In the genomic region with DNA sequence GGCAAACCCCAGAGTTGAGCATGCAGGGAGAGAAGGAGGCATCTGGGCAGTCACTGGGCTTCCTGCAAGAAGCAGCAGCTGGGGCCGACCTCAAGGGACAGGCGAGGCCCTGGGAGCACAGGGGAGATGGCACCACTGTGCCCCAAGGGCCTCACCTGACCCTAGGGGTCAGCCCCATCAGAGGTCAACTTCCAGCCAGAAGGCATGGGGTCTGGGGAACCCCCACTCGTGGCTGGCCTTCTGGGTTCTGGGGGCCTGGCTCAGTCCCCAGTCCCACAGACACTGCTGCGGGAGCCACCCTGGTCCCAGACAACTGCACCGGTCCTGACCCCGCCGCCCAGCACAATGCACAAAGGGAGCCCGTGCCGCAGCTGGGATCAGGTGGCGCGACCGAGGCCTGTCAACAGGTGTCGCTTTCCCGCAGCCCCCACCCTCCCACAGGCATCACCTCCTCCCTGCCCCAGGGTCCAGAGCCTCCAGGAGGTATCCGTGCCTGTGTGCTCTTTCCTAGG, we compare ENCODE assay signal across 16 cellular contexts. TPM values are rescaled to one million over a fixed set of nuclear protein-coding genes. Genes with fewer than 3 reads are reported as not detected.
DNase-seq lines count a peak whose midpoint lies in the region; ATAC-seq and TF ChIP-seq lines count a peak whose summit lies in the region.
"Had no signal": no experiment of that assay in that cellular context is flagged by ENCODE, and none has a peak within 500 bp of the region (broad histone marks: within the 10 kb centered on the region; RNA-seq: fewer than 3 reads in every experiment).

No MANE protein-coding gene starts in this region.

- no peak overlapping the region for H3K27ac Mint-ChIP-seq in chondrocyte (ENCODE audit: unreplicated experiment)
- H3K27ac Mint-ChIP-seq: naive B cell; stimulated activated naive B cell treated with anti-CD40 and anti-IgM and Interleukin-4, amounts not matched to agents 10 μg/mL and 1 μg/mL and 100 μg/mL, for 72 hours had no signal

- H3K4me3 ChIP-seq in right atrium auricular region, result no peak overlapping the region
- H3K4me3 ChIP-seq in muscle layer of colon (ENCODE audit: low read depth in 1 of 2, low read length in 2 of 2), result peak overlapping the region in 1 of 2 donors; percentile 24
- H3K4me3 ChIP-seq in upper lobe of right lung, result no peak overlapping the region

- no peaks in the 10 kb centered on the region for H3K36me3 Mint-ChIP-seq in chondrocyte (ENCODE audit: low read depth)
- H3K36me3 Mint-ChIP-seq: naive B cell; stimulated activated naive B cell treated with anti-CD40 and anti-IgM and Interleukin-4, amounts not matched to agents 10 μg/mL and 1 μg/mL and 100 μg/mL, for 72 hours had no signal

- no peaks in the 10 kb centered on the region for H3K27me3 Mint-ChIP-seq in chondrocyte (ENCODE audit: low read depth)

- H3K9ac ChIP-seq in muscle layer of colon (ENCODE audit: low read length), result no peak overlapping the region

- H3K4me1 ChIP-seq in right atrium auricular region (peaks cover 0 to 11% of the 10 kb centered on the region in 2 donors), muscle layer of colon (ENCODE audit: insufficient read depth, low read length) (peaks cover 76% of the 10 kb centered on the region), upper lobe of right lung (peaks cover 12% of the 10 kb centered on the region)

- H3K27me3 ChIP-seq in right atrium auricular region (no peaks in the 10 kb centered on the region), muscle layer of colon (ENCODE audit: control insufficient read depth in 1 of 2, insufficient read depth in 2 of 2, low read length in 2 of 2) (no peaks in the 10 kb centered on the region), upper lobe of right lung (no peaks in the 10 kb centered on the region)

- H3K36me3 ChIP-seq in right atrium auricular region, result no peaks in the 10 kb centered on the region
- no peaks in the 10 kb centered on the region for H3K36me3 ChIP-seq in muscle layer of colon (ENCODE audit: insufficient read depth, low read length)
- H3K36me3 ChIP-seq in upper lobe of right lung, result no peaks in the 10 kb centered on the region

- no peaks in the 10 kb centered on the region for H3K9me3 Mint-ChIP-seq in chondrocyte (ENCODE audit: low read depth)
- H3K9me3 Mint-ChIP-seq: naive B cell; stimulated activated naive B cell treated with anti-CD40 and anti-IgM and Interleukin-4, amounts not matched to agents 10 μg/mL and 1 μg/mL and 100 μg/mL, for 72 hours had no signal

- no peak overlapping the region for H3K4me3 Mint-ChIP-seq in chondrocyte (ENCODE audit: unreplicated experiment)
- H3K4me3 Mint-ChIP-seq: naive B cell; stimulated activated naive B cell treated with anti-CD40 and anti-IgM and Interleukin-4, amounts not matched to agents 10 μg/mL and 1 μg/mL and 100 μg/mL, for 72 hours had no signal

- H3K27ac ChIP-seq in right atrium auricular region (no peak overlapping the region), muscle layer of colon (ENCODE audit: low read depth, low read length) (peak overlapping the region; percentile 92), upper lobe of right lung (no peak overlapping the region)
- H3K27ac ChIP-seq: epithelial cell of prostate had no signal

- no peaks in the 10 kb centered on the region for H3K9me3 ChIP-seq in right atrium auricular region
- H3K9me3 ChIP-seq in muscle layer of colon (ENCODE audit: low read length), result no peaks in the 10 kb centered on the region
- no peaks in the 10 kb centered on the region for H3K9me3 ChIP-seq in upper lobe of right lung

- TF ChIP-seq CTCF in right atrium auricular region (IDR thresholded peaks at IDR 0.05), result no peak
- no peak for TF ChIP-seq CTCF in chondrocyte (IDR thresholded peaks at IDR 0.05)
- TF ChIP-seq CTCF in upper lobe of right lung (IDR thresholded peaks at IDR 0.05), result no peak

- DNase-seq in Right ventricle myocardium superior, result peak; percentile 32
- DNase-seq in right atrium auricular region (ENCODE audit: low spot score), result no peak
- DNase-seq in chondrocyte (ENCODE audit: low spot score), result peak; percentile 83
- peak; percentile 59 for DNase-seq in upper lobe of right lung
- DNase-seq in DMS114 treated with DMSO at 0.1 percent for 48 hours (lab: John Stamatoyannopoulos, UW; ENCODE audit: unreplicated experiment), result no peak
- DNase-seq: caudate nucleus; GOT3; kidney glomerular epithelial cell; naive B cell; NCI-H1105 treated with DMSO at 0.1 percent for 48 hours; stimulated activated naive B cell treated with anti-CD40 and anti-IgM and Interleukin-4, amounts not matched to agents 10 μg/mL and 1 μg/mL and 100 μg/mL, for 72 hours had no signal

- no peak for ATAC-seq in Right ventricle myocardium superior (ENCODE audit: poor library complexity)
- no peak for ATAC-seq in upper lobe of right lung
- no peak for ATAC-seq in HG03460 (IDR thresholded peaks at IDR 0.05; ENCODE audit: unreplicated experiment)
- no peak for ATAC-seq in HG02885 (IDR thresholded peaks at IDR 0.05; ENCODE audit: poor library complexity, unreplicated experiment)
- ATAC-seq: stimulated activated naive B cell treated with anti-CD40 and anti-IgM and Interleukin-4, amounts not matched to agents 10 μg/mL and 1 μg/mL and 100 μg/mL, for 72 hours had no signal

- intact Hi-C loops in Right ventricle myocardium superior (cut with DNase I) (no loop called here), upper lobe of right lung (cut with DNase I) (loop anchor here (10.0 kb wide), 1 partner anchor 457 kb away; no protein-coding TSS in a partner anchor)

- peaks cover 12% of the 10 kb centered on the region for H3K4me1 Mint-ChIP-seq in chondrocyte (ENCODE audit: low read depth)

RNA-seq across cellular contexts. Expression of a gene that starts 6.2 kb away (rescaled TPM):
- total RNA-seq in Right ventricle myocardium superior (0.59 TPM), right atrium auricular region (1 to 10 TPM in 1 of 2 donors, under 1 TPM in 1; 0.78 to 2.2 TPM), chondrocyte (2.5 to 4.2 TPM (median 2.7 TPM) in 3 replicates), upper lobe of right lung (10.2 TPM)
- total RNA-seq: SK-MEL-5 had no signal

Comparison
In these comparisons a context has a peak if more than half of its experiments do, and no peak if none do; other contexts are left out.
1. DNase-seq: peak in Right ventricle myocardium superior (single experiment), chondrocyte (single experiment) and upper lobe of right lung (single experiment); none in right atrium auricular region (single experiment) and DMS114 treated with DMSO at 0.1 percent for 48 hours (single experiment).